ENCODE assay signal across 14 cellular contexts in genomic region chr21:34511787-34512451, GRCh38. TPM values are rescaled to one million over a fixed set of nuclear protein-coding genes. Genes with fewer than 3 reads are reported as not detected.
DNase-seq lines count a peak whose midpoint lies in the region; ATAC-seq and TF ChIP-seq lines count a peak whose summit lies in the region.
"Had no signal": no experiment of that assay in that cellular context is flagged by ENCODE, and none has a peak within 500 bp of the region (broad histone marks: within the 10 kb centered on the region; RNA-seq: fewer than 3 reads in every experiment).

Gene KCNE1 (minus strand): TSS chr21:34512210. CDS start chr21:34449634, 62,576 bp downstream.

- H4K20me1 ChIP-seq in mammary epithelial cell (ENCODE audit: insufficient read depth, low read length) = no peaks in the 10 kb centered on the region

- no peak within 1 kb of the TSS for H2BK5ac ChIP-seq in mesenchymal stem cell (ENCODE audit: low read depth, low read length, poor library complexity, severe bottlenecking)

- peak within 1 kb of the TSS; percentile 76 for H3K27ac Mint-ChIP-seq in MCF 10A (ENCODE audit: low read depth, unreplicated experiment)
- H3K27ac Mint-ChIP-seq: activated B cell treated with CpG ODN at 0.5 μM for 24 hours had no signal

- no peak within 1 kb of the TSS for H3K18ac ChIP-seq in mesenchymal stem cell (ENCODE audit: low read depth in 1 of 2, low read length in 2 of 2)

- peak within 1 kb of the TSS in 1 of 2 experiments; percentile 3 for H2BK12ac ChIP-seq in mesenchymal stem cell (ENCODE audit: low read length in 2 of 2)

- H3K4ac ChIP-seq in mesenchymal stem cell (ENCODE audit: low read depth in 1 of 2, low read length in 2 of 2) = no peak within 1 kb of the TSS

- BruUV-seq in MCF 10A (replicated peaks; lab: Mats Ljungman, UMichigan) (no TSS peak), mammary epithelial cell (replicated peaks; lab: Mats Ljungman, UMichigan) (no TSS peak)

- H3K9me3 ChIP-seq in mammary epithelial cell (replicated peaks; ENCODE audit: insufficient read depth, low read length) (no peaks in the 10 kb centered on the region), esophagus squamous epithelium (no peaks in the 10 kb centered on the region), mesenchymal stem cell (ENCODE audit: control insufficient read depth, low read length) (no peaks in the 10 kb centered on the region), upper lobe of right lung (no peaks in the 10 kb centered on the region)

- peak; percentile 76 for ATAC-seq in upper lobe of right lung

- H2AK5ac ChIP-seq in mesenchymal stem cell (ENCODE audit: low read length, severe bottlenecking) = no peak within 1 kb of the TSS

- dilution Hi-C loops in mammary epithelial cell (cut with HindIII; ENCODE audit: low sequenced_read_pairs) = no loop called here

- POLR2A ChIA-PET in MCF 10A (lab: Yijun Ruan, JAX) = interaction anchor here (2.2 kb wide), 1 partner anchor 14 kb away, joined by 8 read pairs; no protein-coding TSS in a partner anchor

- no peak within 1 kb of the TSS for H2BK120ac ChIP-seq in mesenchymal stem cell (ENCODE audit: low read depth, low read length)

- no peak within 1 kb of the TSS for H3K9ac ChIP-seq in mammary epithelial cell (ENCODE audit: insufficient read depth, low read length)
- H3K9ac ChIP-seq in mesenchymal stem cell (ENCODE audit: low read length) = peak within 1 kb of the TSS; percentile 47

- H3K36me3 ChIP-seq in mammary epithelial cell (ENCODE audit: insufficient read depth, low read length) (no peaks in the 10 kb centered on the region), esophagus squamous epithelium (peaks cover 0 to 3% (median 0%) of the 10 kb centered on the region in 3 donors), mesenchymal stem cell (ENCODE audit: control insufficient read depth in 1 of 2, insufficient read depth in 2 of 2, low read depth in 1 of 2, low read length in 2 of 2) (peaks cover 5 to 17% of the 10 kb centered on the region in 2 experiments), upper lobe of right lung (peaks cover 10% of the 10 kb centered on the region)

- no peaks in the 10 kb centered on the region for H3K79me1 ChIP-seq in mesenchymal stem cell (replicated peaks; ENCODE audit: low read length, poor library complexity, severe bottlenecking)

- H3K23ac ChIP-seq in mesenchymal stem cell (ENCODE audit: low read length in 2 of 2) = no peak within 1 kb of the TSS

- no peaks in the 10 kb centered on the region for H3K4me1 ChIP-seq in mammary epithelial cell (ENCODE audit: insufficient read depth, low read length)
- peaks cover 4 to 19% (median 12%) of the 10 kb centered on the region in 3 donors for H3K4me1 ChIP-seq in esophagus squamous epithelium
- H3K4me1 ChIP-seq in mesenchymal stem cell (ENCODE audit: control insufficient read depth, insufficient read depth, low read depth, low read length) = peaks cover 3% of the 10 kb centered on the region
- peaks cover 9% of the 10 kb centered on the region for H3K4me1 ChIP-seq in upper lobe of right lung

- H3K27me3 ChIP-seq in mammary epithelial cell (ENCODE audit: insufficient read depth, low read length) (no peaks in the 10 kb centered on the region), esophagus squamous epithelium (no peaks in the 10 kb centered on the region), mesenchymal stem cell (ENCODE audit: control insufficient read depth in 1 of 2, insufficient read depth in 1 of 2, low read length in 2 of 2) (no peaks in the 10 kb centered on the region), upper lobe of right lung (no peaks in the 10 kb centered on the region)

- peaks cover 18% of the 10 kb centered on the region for H3K4me1 Mint-ChIP-seq in MCF 10A (ENCODE audit: insufficient read depth, unreplicated experiment)
- H3K4me1 Mint-ChIP-seq: activated B cell treated with CpG ODN at 0.5 μM for 24 hours had no signal

- TF ChIP-seq CTCF in MCF 10A (IDR thresholded peaks at IDR 0.05; ENCODE audit: unreplicated experiment) = no peak
- TF ChIP-seq CTCF in mammary epithelial cell (conservative IDR thresholded peaks at IDR 0.05 in 1 of 2, IDR thresholded peaks at IDR 0.05 in 1 of 2; ENCODE audit: extremely low read depth in 1 of 2, insufficient read depth in 1 of 2, low read depth in 1 of 2, low read length in 2 of 2) = no peak
- no peak for TF ChIP-seq CTCF in esophagus squamous epithelium (IDR thresholded peaks at IDR 0.05)
- no peak for TF ChIP-seq CTCF in upper lobe of right lung (IDR thresholded peaks at IDR 0.05)

- no peaks in the 10 kb centered on the region for H3K79me2 ChIP-seq in mammary epithelial cell (ENCODE audit: insufficient read depth, low read length)

- H3K27ac ChIP-seq in mammary epithelial cell (ENCODE audit: insufficient read depth, low read depth, low read length) (no peak within 1 kb of the TSS), esophagus squamous epithelium (peak within 1 kb of the TSS in 3 of 4 donors; percentile 48 to 77 (median 53)), mesenchymal stem cell (ENCODE audit: low read length, poor library complexity, severe bottlenecking) (no peak within 1 kb of the TSS), upper lobe of right lung (peak within 1 kb of the TSS; percentile 81)

- peak in 1 of 4 donors; percentile 33 for TF ChIP-seq POLR2A in esophagus squamous epithelium (IDR thresholded peaks at IDR 0.05)

- no peaks in the 10 kb centered on the region for H3K36me3 Mint-ChIP-seq in MCF 10A (ENCODE audit: insufficient read depth, unreplicated experiment)

- H3K4me3 ChIP-seq in mammary epithelial cell (replicated peaks in 1 of 3; ENCODE audit: insufficient read depth in 1 of 3, low read depth in 2 of 3, low read length in 3 of 3) (no peak within 1 kb of the TSS), esophagus squamous epithelium (peak within 1 kb of the TSS in 1 of 4 donors; percentile 40), mesenchymal stem cell (ENCODE audit: insufficient read depth in 1 of 2, low read depth in 1 of 2, low read length in 2 of 2) (no peak within 1 kb of the TSS), upper lobe of right lung (peak within 1 kb of the TSS; percentile 42)

- peak; percentile 81 for DNase-seq in MCF 10A (ENCODE audit: unreplicated experiment)
- DNase-seq in mammary epithelial cell = no peak
- DNase-seq in esophagus squamous epithelium (lab: John Stamatoyannopoulos, UW) = no peak
- no peak for DNase-seq in mesenchymal stem cell
- no peak for DNase-seq in upper lobe of right lung
- no peak for DNase-seq in anterior cingulate cortex (lab: John Stamatoyannopoulos, UW)
- no peak for DNase-seq in DMS 273 (lab: John Stamatoyannopoulos, UW; ENCODE audit: unreplicated experiment)
- DNase-seq in HUDEP-2 (lab: John Stamatoyannopoulos, UW; ENCODE audit: unreplicated experiment in 76 of 76) = no peak
- DNase-seq: activated B cell treated with CpG ODN at 0.5 μM for 24 hours; activated T-cell treated with anti-CD3 and anti-CD28 coated beads, Interleukin-2, amount 50 U/mL, for 1 hour; NCI-H1417; NCI-H524; small intestine had no signal

- no peaks in the 10 kb centered on the region for H3K9me3 Mint-ChIP-seq in MCF 10A (ENCODE audit: unreplicated experiment)
- H3K9me3 Mint-ChIP-seq: activated B cell treated with CpG ODN at 0.5 μM for 24 hours had no signal

- H2BK15ac ChIP-seq in mesenchymal stem cell (ENCODE audit: low read depth, poor library complexity, severe bottlenecking) = peak within 1 kb of the TSS; percentile 12

- no peak within 1 kb of the TSS for H4K91ac ChIP-seq in mesenchymal stem cell (ENCODE audit: low read length)

- H2AFZ ChIP-seq in mammary epithelial cell (ENCODE audit: low read depth, low read length) (no peak within 1 kb of the TSS), mesenchymal stem cell (ENCODE audit: low read depth, low read length) (no peak within 1 kb of the TSS)

- in situ Hi-C loops in mammary epithelial cell (cut with MboI; ENCODE audit: low sequenced_read_pairs in 2 of 2) = no loop called here

- WGBS in mammary epithelial cell (ENCODE audit: low coverage, missing lambda C conversion rate) = 88% methylated on average over 13 of the region's 14 CpGs
- 86 to 90% methylated on average over 10 to 14 of the region's 14 CpGs for WGBS in esophagus squamous epithelium, 2 donors
- WGBS in mesenchymal stem cell = 97% methylated on average over 13 of the region's 14 CpGs

- CTCF ChIA-PET in MCF 10A (lab: Yijun Ruan, JAX) (interaction anchor here (0.6 to 1.1 kb wide), 2 partner anchors 91 to 628 kb away, joined by 3 to 5 read pairs; no protein-coding TSS in a partner anchor), mammary epithelial cell (lab: Charles Lee; ENCODE audit: low non-redundant PET) (interaction anchor here (2.1 kb wide), 1 partner anchor 71 kb away, joined by 32 read pairs; no protein-coding TSS in a partner anchor)

- H3K4me2 ChIP-seq in mammary epithelial cell (ENCODE audit: insufficient read depth, low read depth, low read length) (no peak within 1 kb of the TSS), mesenchymal stem cell (ENCODE audit: low read length, poor library complexity, severe bottlenecking) (no peak within 1 kb of the TSS)

- intact Hi-C loops in MCF 10A (cut with micrococcal nuclease) = no loop called here
- intact Hi-C loops in mammary epithelial cell (cut with micrococcal nuclease) = no loop called here
- intact Hi-C loops in esophagus squamous epithelium (cut with DNase I) = no loop called here
- intact Hi-C loops in upper lobe of right lung (cut with DNase I) = no loop called here

- H3K14ac ChIP-seq in mesenchymal stem cell (ENCODE audit: low read length in 2 of 2) = no peak within 1 kb of the TSS

- no peaks in the 10 kb centered on the region for H3K27me3 Mint-ChIP-seq in MCF 10A (ENCODE audit: insufficient read depth, unreplicated experiment)
- H3K27me3 Mint-ChIP-seq: activated B cell treated with CpG ODN at 0.5 μM for 24 hours had no signal

- no peak within 1 kb of the TSS for H3K4me3 Mint-ChIP-seq in MCF 10A (ENCODE audit: unreplicated experiment)
- H3K4me3 Mint-ChIP-seq: activated B cell treated with CpG ODN at 0.5 μM for 24 hours had no signal

- H4K8ac ChIP-seq in mesenchymal stem cell (ENCODE audit: low read length) = no peak within 1 kb of the TSS

RNA-seq across cellular contexts. Expression of gene KCNE1, which starts in this region (rescaled TPM):
- total RNA-seq in MCF 10A (2022) (0.14 and 0.20 TPM in 2 replicates), mammary epithelial cell (under 1 TPM; 0.19 to 0.33 TPM), esophagus squamous epithelium (1 to 10 TPM in 1 of 4 donors, under 1 TPM in 2, not detected in 1; 0.82 to 2.3 (median 0.83) TPM), upper lobe of right lung (13.6 TPM)
- 0.08 TPM for polyA plus RNA-seq in mammary epithelial cell
- polyA minus RNA-seq in mammary epithelial cell = not detected
- 0.19 TPM for polyA plus RNA-seq in mesenchymal stem cell (2013, experiment 1 of 2)
- polyA plus RNA-seq in mesenchymal stem cell (2013, experiment 2 of 2) = 0.23 TPM
- total RNA-seq: activated B cell treated with CpG ODN at 0.5 μM for 24 hours, SK-MEL-5 had no signal

Comparison
In these comparisons a context has a peak if more than half of its experiments do, and no peak if none do; other contexts are left out.
1. Peak in DNase-seq in MCF 10A; RNA of the gene not detected or under 1 TPM.
2. H3K27ac ChIP-seq: peak in esophagus squamous epithelium (3 of 4) and upper lobe of right lung (single experiment); none in mammary epithelial cell (single experiment) and mesenchymal stem cell (single experiment).